36 cellular contexts compared by ENCODE assay signal in genomic region chr5:86376214-86376613, GRCh38.
"Had no signal": no experiment of that assay in that cellular context is flagged by ENCODE, and none has a peak within 500 bp of the region (broad histone marks: within the 10 kb centered on the region; RNA-seq: fewer than 3 reads in every experiment).

No MANE protein-coding gene starts in this region.

- H3K27ac ChIP-seq: ascending aorta, cardiac muscle cell, VCaP had no signal

- H3K4me1 Mint-ChIP-seq: activated B cell treated with CpG ODN at 0.5 μM for 24 hours; activated CD4-positive, alpha-beta memory T cell treated with anti-CD3 and anti-CD28 coated beads, Interleukin-2, amount 10 ng/mL, durations not matched to agents 7 days and 5 days; activated CD4-positive, alpha-beta T cell treated with anti-CD3 and anti-CD28 coated beads, Interleukin-2, amount 10 ng/mL, durations not matched to agents 24 days and 14 days; activated CD8-positive, alpha-beta memory T cell treated with anti-CD3 and anti-CD28 coated beads, Interleukin-2, amount 10 ng/mL, durations not matched to agents 7 days and 5 days; activated naive CD4-positive, alpha-beta T cell treated with anti-CD3 and anti-CD28 coated beads, Interleukin-2, amount 10 ng/mL, durations not matched to agents 7 days and 5 days; activated naive CD4-positive, alpha-beta T cell treated with anti-CD3 and anti-CD28 coated beads, Interleukin-2, amount 50 U/mL, for 24 hours; activated naive CD8-positive, alpha-beta T cell treated with anti-CD3 and anti-CD28 coated beads, Interleukin-2, amount 10 ng/mL, durations not matched to agents 7 days and 5 days; activated naive CD8-positive, alpha-beta T cell treated with anti-CD3 and anti-CD28 coated beads, Interleukin-2, amount 50 U/mL, for 24 hours; central memory CD8-positive, alpha-beta T cell had no signal

- H3K9me3 Mint-ChIP-seq: activated B cell treated with CpG ODN at 0.5 μM for 24 hours; activated CD4-positive, alpha-beta memory T cell treated with anti-CD3 and anti-CD28 coated beads, Interleukin-2, amount 10 ng/mL, durations not matched to agents 7 days and 5 days; activated CD4-positive, alpha-beta T cell treated with anti-CD3 and anti-CD28 coated beads, Interleukin-2, amount 10 ng/mL, durations not matched to agents 24 days and 14 days; activated naive CD8-positive, alpha-beta T cell treated with anti-CD3 and anti-CD28 coated beads, Interleukin-2, amount 10 ng/mL, durations not matched to agents 7 days and 5 days; activated T-helper 2 cell treated with anti-CD3 and anti-CD28 coated beads, Interferon-gamma antibody, Interleukin-2, Interleukin-4, amounts not matched to agents 10 μg/mL and 5 μg/mL and 100 μg/mL, durations not matched to agents 14 hours and 24 hours and 36 hours; T-helper 1 cell treated with Interleukin-12 subunit alpha and Interleukin-12 subunit beta and Interleukin-4 antibody, amounts not matched to agents 30 μg/mL and 1 μg/mL, for 36 hours; T-helper 2 cell treated with Interferon-gamma antibody and Interleukin-4, amounts not matched to agents 5 μg/mL and 100 μg/mL, for 36 hours had no signal

- DNase-seq: activated B cell treated with CpG ODN at 0.5 μM for 24 hours; activated CD4-positive, alpha-beta memory T cell treated with anti-CD3 and anti-CD28 coated beads, Interleukin-2, amount 10 ng/mL, durations not matched to agents 7 days and 5 days; activated CD4-positive, alpha-beta T cell treated with anti-CD3 and anti-CD28 coated beads for 4 hours; activated CD4-positive, alpha-beta T cell treated with anti-CD3 and anti-CD28 coated beads, Interleukin-2, amount 10 ng/mL, durations not matched to agents 24 days and 14 days; activated CD4-positive, alpha-beta T cell treated with anti-CD3 and anti-CD28 coated beads, Interleukin-2, amount 50 U/mL, for 1 hour; activated CD4-positive, alpha-beta T cell treated with anti-CD3 and anti-CD28 coated beads, Interleukin-2, amount 50 U/mL, for 4 hours; activated CD4-positive, CD25-positive, alpha-beta regulatory T cell treated with anti-CD3 and anti-CD28 coated beads, Interleukin-2, amount 50 U/mL, for 72 hours; activated CD8-positive, alpha-beta memory T cell treated with anti-CD3 and anti-CD28 coated beads for 24 hours; activated CD8-positive, alpha-beta memory T cell treated with anti-CD3 and anti-CD28 coated beads, Interleukin-2, amount 10 ng/mL, durations not matched to agents 7 days and 5 days; activated CD8-positive, alpha-beta memory T cell treated with anti-CD3 and anti-CD28 coated beads, Interleukin-2, amount 50 U/mL, for 48 hours; activated CD8-positive, alpha-beta T cell treated with anti-CD3 and anti-CD28 coated beads, Interleukin-2, amount 10 ng/mL, durations not matched to agents 7 days and 5 days; activated effector memory CD4-positive, alpha-beta T cell treated with Interleukin-2 at 50 U/mL for 16 hours; activated gamma-delta T cell; activated naive CD4-positive, alpha-beta T cell treated with anti-CD3 and anti-CD28 coated beads, Interleukin-2, amount 10 ng/mL, durations not matched to agents 7 days and 5 days; activated naive CD4-positive, alpha-beta T cell treated with Interleukin-2 at 50 U/mL for 16 hours; activated naive CD8-positive, alpha-beta T cell treated with anti-CD3 and anti-CD28 coated beads, Interleukin-2, amount 10 ng/mL, durations not matched to agents 7 days and 5 days; activated naive CD8-positive, alpha-beta T cell treated with anti-CD3 and anti-CD28 coated beads, Interleukin-2, amount 50 U/mL, for 24 hours; activated T-cell treated with anti-CD3 and anti-CD28 coated beads, Interleukin-2, amount 50 U/mL, for 24 hours; activated T-cell treated with anti-CD3 and anti-CD28 coated beads, Interleukin-2, amount 50 U/mL, for 48 hours; amygdala; anterior cingulate cortex; caudate nucleus; cerebellar nuclear complex; T-helper 1 cell; T-helper 2 cell; T-helper 9 cell had no signal

- H3K27ac Mint-ChIP-seq: activated B cell treated with CpG ODN at 0.5 μM for 24 hours; activated CD4-positive, alpha-beta memory T cell treated with anti-CD3 and anti-CD28 coated beads, Interleukin-2, amount 10 ng/mL, durations not matched to agents 7 days and 5 days; activated CD4-positive, alpha-beta T cell treated with anti-CD3 and anti-CD28 coated beads, Interleukin-2, amount 10 ng/mL, durations not matched to agents 24 days and 14 days; activated CD8-positive, alpha-beta memory T cell treated with anti-CD3 and anti-CD28 coated beads, Interleukin-2, amount 10 ng/mL, durations not matched to agents 7 days and 5 days; activated CD8-positive, alpha-beta T cell treated with anti-CD3 and anti-CD28 coated beads, Interleukin-2, amount 10 ng/mL, durations not matched to agents 7 days and 5 days; activated naive CD4-positive, alpha-beta T cell treated with anti-CD3 and anti-CD28 coated beads, Interleukin-2, amount 10 ng/mL, durations not matched to agents 7 days and 5 days; activated naive CD4-positive, alpha-beta T cell treated with anti-CD3 and anti-CD28 coated beads, Interleukin-2, amount 50 U/mL, for 24 hours; activated naive CD8-positive, alpha-beta T cell; activated naive CD8-positive, alpha-beta T cell treated with anti-CD3 and anti-CD28 coated beads, Interleukin-2, amount 10 ng/mL, durations not matched to agents 7 days and 5 days; activated naive CD8-positive, alpha-beta T cell treated with anti-CD3 and anti-CD28 coated beads, Interleukin-2, amount 50 U/mL, for 24 hours; activated T-cell treated with anti-CD3 and anti-CD28 coated beads, Interleukin-2, amount 50 U/mL, for 24 hours; activated T-helper 2 cell treated with anti-CD3 and anti-CD28 coated beads, Interferon-gamma antibody, Interleukin-2, Interleukin-4, amounts not matched to agents 10 μg/mL and 5 μg/mL and 100 μg/mL, durations not matched to agents 14 hours and 24 hours and 36 hours; brain; T-helper 1 cell treated with Interleukin-12 subunit alpha and Interleukin-12 subunit beta and Interleukin-4 antibody, amounts not matched to agents 30 μg/mL and 1 μg/mL, for 36 hours; T-helper 2 cell treated with Interferon-gamma antibody and Interleukin-4, amounts not matched to agents 5 μg/mL and 100 μg/mL, for 36 hours had no signal

- H3K4me3 Mint-ChIP-seq: activated B cell treated with CpG ODN at 0.5 μM for 24 hours; activated CD4-positive, alpha-beta memory T cell treated with anti-CD3 and anti-CD28 coated beads, Interleukin-2, amount 10 ng/mL, durations not matched to agents 7 days and 5 days; activated CD4-positive, alpha-beta T cell treated with anti-CD3 and anti-CD28 coated beads, Interleukin-2, amount 10 ng/mL, durations not matched to agents 24 days and 14 days; activated CD8-positive, alpha-beta memory T cell treated with anti-CD3 and anti-CD28 coated beads, Interleukin-2, amount 10 ng/mL, durations not matched to agents 7 days and 5 days; activated CD8-positive, alpha-beta T cell treated with anti-CD3 and anti-CD28 coated beads, Interleukin-2, amount 10 ng/mL, durations not matched to agents 7 days and 5 days; activated naive CD4-positive, alpha-beta T cell treated with anti-CD3 and anti-CD28 coated beads, Interleukin-2, amount 10 ng/mL, durations not matched to agents 7 days and 5 days; activated naive CD4-positive, alpha-beta T cell treated with anti-CD3 and anti-CD28 coated beads, Interleukin-2, amount 50 U/mL, for 24 hours; activated naive CD8-positive, alpha-beta T cell; activated naive CD8-positive, alpha-beta T cell treated with anti-CD3 and anti-CD28 coated beads, Interleukin-2, amount 10 ng/mL, durations not matched to agents 7 days and 5 days; activated naive CD8-positive, alpha-beta T cell treated with anti-CD3 and anti-CD28 coated beads, Interleukin-2, amount 50 U/mL, for 24 hours; activated T-cell treated with anti-CD3 and anti-CD28 coated beads, Interleukin-2, amount 50 U/mL, for 24 hours; brain; central memory CD8-positive, alpha-beta T cell; T-helper 1 cell treated with Interleukin-12 subunit alpha and Interleukin-12 subunit beta and Interleukin-4 antibody, amounts not matched to agents 30 μg/mL and 1 μg/mL, for 36 hours; T-helper 2 cell treated with Interferon-gamma antibody and Interleukin-4, amounts not matched to agents 5 μg/mL and 100 μg/mL, for 36 hours had no signal

- H3K36me3 Mint-ChIP-seq: activated CD8-positive, alpha-beta memory T cell treated with anti-CD3 and anti-CD28 coated beads, Interleukin-2, amount 10 ng/mL, durations not matched to agents 7 days and 5 days; activated naive CD4-positive, alpha-beta T cell treated with anti-CD3 and anti-CD28 coated beads, Interleukin-2, amount 10 ng/mL, durations not matched to agents 7 days and 5 days; activated naive CD4-positive, alpha-beta T cell treated with anti-CD3 and anti-CD28 coated beads, Interleukin-2, amount 50 U/mL, for 24 hours; activated naive CD8-positive, alpha-beta T cell; activated naive CD8-positive, alpha-beta T cell treated with anti-CD3 and anti-CD28 coated beads, Interleukin-2, amount 10 ng/mL, durations not matched to agents 7 days and 5 days; brain had no signal

- H3K27me3 Mint-ChIP-seq: activated B cell treated with CpG ODN at 0.5 μM for 24 hours; activated CD4-positive, alpha-beta memory T cell treated with anti-CD3 and anti-CD28 coated beads, Interleukin-2, amount 10 ng/mL, durations not matched to agents 7 days and 5 days; activated CD4-positive, alpha-beta T cell treated with anti-CD3 and anti-CD28 coated beads, Interleukin-2, amount 10 ng/mL, durations not matched to agents 24 days and 14 days; activated CD8-positive, alpha-beta memory T cell treated with anti-CD3 and anti-CD28 coated beads, Interleukin-2, amount 10 ng/mL, durations not matched to agents 7 days and 5 days; activated naive CD4-positive, alpha-beta T cell treated with anti-CD3 and anti-CD28 coated beads, Interleukin-2, amount 10 ng/mL, durations not matched to agents 7 days and 5 days; activated naive CD4-positive, alpha-beta T cell treated with anti-CD3 and anti-CD28 coated beads, Interleukin-2, amount 50 U/mL, for 24 hours; activated naive CD8-positive, alpha-beta T cell; activated naive CD8-positive, alpha-beta T cell treated with anti-CD3 and anti-CD28 coated beads, Interleukin-2, amount 10 ng/mL, durations not matched to agents 7 days and 5 days; activated naive CD8-positive, alpha-beta T cell treated with anti-CD3 and anti-CD28 coated beads, Interleukin-2, amount 50 U/mL, for 24 hours; activated T-cell treated with anti-CD3 and anti-CD28 coated beads, Interleukin-2, amount 50 U/mL, for 24 hours; brain; central memory CD8-positive, alpha-beta T cell had no signal
